In genomic region chr4:88609794-88610193, GRCh38 we compare ENCODE assay signal across 1 cellular context.
A peak's percentile ranks its signal among the peaks of the same experiment; 100 is the strongest.
TF ChIP-seq lines count a peak whose summit lies in the region.

No MANE protein-coding gene starts in this region.

TF ChIP-seq in K562, 482 proteins besides CTCF, POLR2A, EP300 and RAD21:
- peak; percentile 13; the same call in 1 of the 2 replicates for TF ChIP-seq GABPA (tag; conservative IDR thresholded peaks at IDR 0.05; ENCODE audit: low read depth)
- TF ChIP-seq YY1 (IDR thresholded peaks at IDR 0.05; ENCODE audit: borderline replicate concordance in 1 of 3, control insufficient read depth in 1 of 3, extremely low read depth in 1 of 3, insufficient read depth in 3 of 3, insufficient read length in 1 of 3, insufficient replicate concordance in 2 of 3, low read depth in 1 of 3, low read length in 2 of 3): peak in 1 of 3 experiments; percentile 69
- TF ChIP-seq RFX1 (IDR thresholded peaks at IDR 0.05): peak; percentile 73
